ENCODE assay signal across 8 cellular contexts in genomic region chr1:219990782-219991510, GRCh38.
DNase-seq lines count a peak whose midpoint lies in the region; ATAC-seq lines count a peak whose summit lies in the region.

No MANE protein-coding gene starts in this region.

- ATAC-seq in HG02852 (IDR thresholded peaks at IDR 0.05; ENCODE audit: unreplicated experiment) (no peak), HG02938 (IDR thresholded peaks at IDR 0.05; ENCODE audit: unreplicated experiment) (no peak)

- DNase-seq in NCI-H2196 (lab: John Stamatoyannopoulos, UW; ENCODE audit: unreplicated experiment) (peak; percentile 50), NCI-H2196 treated with DMSO at 0.1 percent for 48 hours (lab: John Stamatoyannopoulos, UW; ENCODE audit: unreplicated experiment) (no peak), NCI-H1048 (lab: John Stamatoyannopoulos, UW) (peak; percentile 25), amniotic epithelial cell (ENCODE audit: low read depth) (peak; percentile 41), kidney tubule cell (ENCODE audit: low spot score) (peak; percentile 32)
- no peak for DNase-seq in activated CD4-positive, alpha-beta T cell treated with anti-CD3 and anti-CD28 coated beads for 48 hours

Comparison
In these comparisons a context has a peak if more than half of its experiments do, and no peak if none do; other contexts are left out.
1. DNase-seq: peak in NCI-H2196 (single experiment), NCI-H1048 (single experiment), amniotic epithelial cell (single experiment) and kidney tubule cell (single experiment); none in NCI-H2196 treated with DMSO at 0.1 percent for 48 hours (single experiment) and activated CD4-positive, alpha-beta T cell treated with anti-CD3 and anti-CD28 coated beads for 48 hours (single experiment).